In genomic region chr3:106824856-106825255, GRCh38 we compare ENCODE assay signal across 1 cellular context.
TF ChIP-seq lines count a peak whose summit lies in the region.

No MANE protein-coding gene starts in this region.

TF ChIP-seq in IMR-90, 13 proteins besides CTCF, POLR2A, EP300 and RAD21 (continued from another document):
- TF ChIP-seq ELK1 (IDR thresholded peaks at IDR 0.05; ENCODE audit: borderline replicate concordance, low read depth, low read length) (no peak), MAFK (IDR thresholded peaks at IDR 0.05; ENCODE audit: low read depth, low read length) (no peak), SMC3 (IDR thresholded peaks at IDR 0.05; ENCODE audit: low read depth, low read length) (peak; percentile 24; the same call in 1 of the 2 replicates), CEBPB (IDR thresholded peaks at IDR 0.05; ENCODE audit: low read depth, low read length) (no peak), RCOR1 (IDR thresholded peaks at IDR 0.05; ENCODE audit: insufficient replicate concordance, low read length) (no peak), BHLHE40 (IDR thresholded peaks at IDR 0.05; ENCODE audit: low read depth, low read length) (no peak), RFX5 (IDR thresholded peaks at IDR 0.05; ENCODE audit: low read depth, low read length) (no peak)
- TF ChIP-seq, protein P1, sequence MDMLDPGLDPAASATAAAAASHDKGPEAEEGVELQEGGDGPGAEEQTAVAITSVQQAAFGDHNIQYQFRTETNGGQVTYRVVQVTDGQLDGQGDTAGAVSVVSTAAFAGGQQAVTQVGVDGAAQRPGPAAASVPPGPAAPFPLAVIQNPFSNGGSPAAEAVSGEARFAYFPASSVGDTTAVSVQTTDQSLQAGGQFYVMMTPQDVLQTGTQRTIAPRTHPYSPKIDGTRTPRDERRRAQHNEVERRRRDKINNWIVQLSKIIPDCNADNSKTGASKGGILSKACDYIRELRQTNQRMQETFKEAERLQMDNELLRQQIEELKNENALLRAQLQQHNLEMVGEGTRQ (IDR thresholded peaks at IDR 0.05; ENCODE audit: low read depth, low read length), result no peak
